ENCODE assay signal across 8 cellular contexts in the genomic region with DNA sequence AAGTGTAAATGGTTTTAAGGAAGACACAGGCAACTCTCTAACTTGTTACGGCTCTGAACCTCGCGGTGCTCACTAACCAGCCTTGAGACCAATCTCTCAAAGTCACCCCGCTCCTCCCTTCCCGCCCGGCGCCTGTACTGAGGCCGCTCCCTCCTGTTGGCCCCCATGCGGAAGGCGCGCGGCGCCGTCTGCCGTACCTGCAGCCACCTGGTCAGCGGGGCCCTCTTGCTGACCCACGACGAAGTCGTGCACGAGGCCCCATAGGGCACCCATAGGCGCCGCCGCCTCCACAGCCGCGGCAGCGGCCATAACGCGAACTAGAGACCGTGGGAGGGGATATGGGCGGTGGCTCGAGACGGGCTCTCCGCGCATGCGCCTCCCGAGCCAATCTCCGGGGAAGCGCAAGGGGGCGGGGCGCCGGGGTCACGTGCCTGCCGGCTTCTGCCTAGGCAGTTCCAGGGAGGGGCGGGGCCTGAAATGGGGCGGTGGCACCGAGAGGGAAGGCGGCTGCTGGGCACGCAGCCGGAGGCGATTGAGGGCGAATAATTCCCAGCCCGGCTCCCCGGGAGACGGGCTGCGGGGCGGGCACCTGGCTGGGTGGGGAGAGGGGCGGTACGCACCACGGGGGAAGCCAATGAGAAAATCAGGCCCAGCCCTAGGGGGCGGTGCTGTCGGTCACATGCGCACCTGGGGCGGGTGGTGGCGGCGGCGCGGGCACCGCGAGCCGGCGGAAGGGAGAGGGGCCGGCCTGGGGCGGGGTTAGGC. TPM values are rescaled to one million over a fixed set of nuclear protein-coding genes. Genes with fewer than 3 reads are reported as not detected.
DNase-seq lines count a peak whose midpoint lies in the region; TF ChIP-seq lines count a peak whose summit lies in the region.

A gene with protein sequence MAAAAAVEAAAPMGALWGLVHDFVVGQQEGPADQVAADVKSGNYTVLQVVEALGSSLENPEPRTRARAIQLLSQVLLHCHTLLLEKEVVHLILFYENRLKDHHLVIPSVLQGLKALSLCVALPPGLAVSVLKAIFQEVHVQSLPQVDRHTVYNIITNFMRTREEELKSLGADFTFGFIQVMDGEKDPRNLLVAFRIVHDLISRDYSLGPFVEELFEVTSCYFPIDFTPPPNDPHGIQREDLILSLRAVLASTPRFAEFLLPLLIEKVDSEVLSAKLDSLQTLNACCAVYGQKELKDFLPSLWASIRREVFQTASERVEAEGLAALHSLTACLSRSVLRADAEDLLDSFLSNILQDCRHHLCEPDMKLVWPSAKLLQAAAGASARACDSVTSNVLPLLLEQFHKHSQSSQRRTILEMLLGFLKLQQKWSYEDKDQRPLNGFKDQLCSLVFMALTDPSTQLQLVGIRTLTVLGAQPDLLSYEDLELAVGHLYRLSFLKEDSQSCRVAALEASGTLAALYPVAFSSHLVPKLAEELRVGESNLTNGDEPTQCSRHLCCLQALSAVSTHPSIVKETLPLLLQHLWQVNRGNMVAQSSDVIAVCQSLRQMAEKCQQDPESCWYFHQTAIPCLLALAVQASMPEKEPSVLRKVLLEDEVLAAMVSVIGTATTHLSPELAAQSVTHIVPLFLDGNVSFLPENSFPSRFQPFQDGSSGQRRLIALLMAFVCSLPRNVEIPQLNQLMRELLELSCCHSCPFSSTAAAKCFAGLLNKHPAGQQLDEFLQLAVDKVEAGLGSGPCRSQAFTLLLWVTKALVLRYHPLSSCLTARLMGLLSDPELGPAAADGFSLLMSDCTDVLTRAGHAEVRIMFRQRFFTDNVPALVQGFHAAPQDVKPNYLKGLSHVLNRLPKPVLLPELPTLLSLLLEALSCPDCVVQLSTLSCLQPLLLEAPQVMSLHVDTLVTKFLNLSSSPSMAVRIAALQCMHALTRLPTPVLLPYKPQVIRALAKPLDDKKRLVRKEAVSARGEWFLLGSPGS (minus strand): TSS at position 347 of the 765 bp plus-strand sequence. CDS start 38 bp downstream, at position 309.

- H3T11ph ChIP-seq in H9 (ENCODE audit: low read length), result no peak within 1 kb of the TSS

- no peak within 1 kb of the TSS for H2BK120ac ChIP-seq in H9 (ENCODE audit: low read depth, low read length, poor library complexity, severe bottlenecking)

- peaks cover 3% of the 10 kb centered on the region; the same call in 1 of the 2 replicates for H3K4me1 ChIP-seq in H9 (ENCODE audit: insufficient read depth, low read length)
- peaks cover 23% of the 10 kb centered on the region for H3K4me1 ChIP-seq in stomach smooth muscle (ENCODE audit: control insufficient read depth, insufficient read depth, low read length)

- H3K9ac ChIP-seq in H9 (ENCODE audit: extremely low read depth, insufficient read length, low read length) (peak within 1 kb of the TSS; percentile 67), stomach smooth muscle (ENCODE audit: low read length in 2 of 2) (peak within 1 kb of the TSS; percentile 90 to 91)

- H3K27me3 Mint-ChIP-seq in H9 (ENCODE audit: low read depth) (peaks cover 23% of the 10 kb centered on the region), neural crest cell (ENCODE audit: low read depth) (peaks cover 31% of the 10 kb centered on the region)

- peak within 1 kb of the TSS; percentile 82 for H3K14ac ChIP-seq in H9 (ENCODE audit: insufficient read depth, low read length)

- H3K23me2 ChIP-seq in H9 (ENCODE audit: insufficient read length, low read depth, low read length, poor library complexity, severe bottlenecking), result peaks cover 14% of the 10 kb centered on the region

- H4K8ac ChIP-seq in H9 (replicated peaks; ENCODE audit: insufficient read length, low read depth, low read length), result no peak within 1 kb of the TSS

- H3K36me3 ChIP-seq in MG63 (peaks cover 35% of the 10 kb centered on the region), stomach smooth muscle (ENCODE audit: control insufficient read depth in 2 of 2, insufficient read depth in 2 of 2, low read length in 2 of 2) (no peaks in the 10 kb centered on the region)

- H3K4me1 Mint-ChIP-seq in H9 (peaks cover 41 to 51% of the 10 kb centered on the region in 2 experiments), neural crest cell (peaks cover 50% of the 10 kb centered on the region)

- no peak within 1 kb of the TSS for H2BK20ac ChIP-seq in H9 (ENCODE audit: low read depth, low read length, poor library complexity, severe bottlenecking)

- peak within 1 kb of the TSS; percentile 94 to 99 (median 97) for H3K27ac Mint-ChIP-seq in H9
- H3K27ac Mint-ChIP-seq in neural crest cell (ENCODE audit: unreplicated experiment), result peak within 1 kb of the TSS; percentile 89

- H3K79me1 ChIP-seq in H9 (ENCODE audit: insufficient read depth, low read depth, low read length, poor library complexity, severe bottlenecking), result peaks cover under 1% of the 10 kb centered on the region

- H3K18ac ChIP-seq in H9 (ENCODE audit: insufficient read length, low read depth, low read length), result peak within 1 kb of the TSS; percentile 73

- no peak within 1 kb of the TSS for H2AK5ac ChIP-seq in H9 (ENCODE audit: insufficient read length, low read length)

- peak within 1 kb of the TSS; percentile 3 for H3K27ac ChIP-seq in H9 (ENCODE audit: insufficient read length, low read depth, low read length)
- peak within 1 kb of the TSS; percentile 88 for H3K27ac ChIP-seq in stomach smooth muscle (ENCODE audit: low read length)

- H3K4me3 ChIP-seq in MG63 (peak within 1 kb of the TSS; percentile 99), stomach smooth muscle (ENCODE audit: low read length in 2 of 2) (peak within 1 kb of the TSS; percentile 99)

- TF ChIP-seq CTCF in H9 (conservative IDR thresholded peaks at IDR 0.05) (0 out of 3 replicates have a peak, but pooled peaks have one; percentile 13), neural crest cell (conservative IDR thresholded peaks at IDR 0.05) (no peak)

- no peak within 1 kb of the TSS for H3K23ac ChIP-seq in H9 (ENCODE audit: insufficient read length, low read depth, low read length)

- no peak within 1 kb of the TSS for H4K91ac ChIP-seq in H9 (ENCODE audit: insufficient read length, low read depth, low read length)

- no peak within 1 kb of the TSS for H3K4ac ChIP-seq in H9 (ENCODE audit: low read depth, low read length)

- no peak within 1 kb of the TSS for H2BK12ac ChIP-seq in H9 (ENCODE audit: insufficient read length, low read depth, low read length)

- H3K4me3 Mint-ChIP-seq in H9 (peak within 1 kb of the TSS; percentile 89), neural crest cell (peak within 1 kb of the TSS; percentile 89)

- no peak within 1 kb of the TSS for H2BK5ac ChIP-seq in H9 (ENCODE audit: insufficient read length, low read length)

- DNase-seq in ELR (ENCODE audit: low read depth) (peak; percentile 98), H9 (peak; percentile 98), MG63 (peak; percentile 99), SHP77 treated with DMSO at 0.1 percent for 48 hours (lab: John Stamatoyannopoulos, UW) (peak; percentile 92), fibroblast of the conjunctiva (ENCODE audit: low read depth) (peak; percentile 98), neural crest cell (ENCODE audit: low read depth, low spot score) (peak; percentile 100)
- peak; percentile 100 for DNase-seq in activated effector memory CD4-positive, alpha-beta T cell treated with anti-CD3 and anti-CD28 coated beads, Interleukin-2, amount 50 U/mL, for 16 hours

- H3K79me2 ChIP-seq in H9 (ENCODE audit: insufficient read depth, low read length), result peaks cover 23% of the 10 kb centered on the region; the same call in 1 of the 2 replicates

- no CpG with 5 or more reads among the region's 73 CpGs for WGBS in H9 (ENCODE audit: extremely low coverage, insufficient read length, low lambda C conversion rate)

- H3K56ac ChIP-seq in H9 (ENCODE audit: insufficient read length, low read depth, low read length), result no peak within 1 kb of the TSS

- no peaks in the 10 kb centered on the region for H3K9me3 ChIP-seq in H9 (ENCODE audit: control insufficient read depth, low read depth, low read length)
- H3K9me3 ChIP-seq in MG63, result no peaks in the 10 kb centered on the region
- H3K9me3 ChIP-seq in stomach smooth muscle (ENCODE audit: control insufficient read depth in 2 of 2, low read length in 2 of 2), result no peaks in the 10 kb centered on the region

- peak within 1 kb of the TSS; percentile 97 for H3K4me2 ChIP-seq in H9 (ENCODE audit: insufficient read depth, insufficient read length, low read length)

- H3K9me3 Mint-ChIP-seq in H9, result no peaks in the 10 kb centered on the region
- no peaks in the 10 kb centered on the region for H3K9me3 Mint-ChIP-seq in neural crest cell

- H4K5ac ChIP-seq in H9 (ENCODE audit: insufficient read length, low read depth, low read length), result no peak within 1 kb of the TSS

- H2AFZ ChIP-seq in H9 (ENCODE audit: low read length), result no peak within 1 kb of the TSS

- peaks cover 9% of the 10 kb centered on the region; the same call in 1 of the 2 replicates for H3K27me3 ChIP-seq in H9 (ENCODE audit: insufficient read depth, low read length)
- H3K27me3 ChIP-seq in MG63, result no peaks in the 10 kb centered on the region
- no peaks in the 10 kb centered on the region for H3K27me3 ChIP-seq in stomach smooth muscle (ENCODE audit: control insufficient read depth in 1 of 2, insufficient read depth in 2 of 2, low read length in 2 of 2)

- H2BK15ac ChIP-seq in H9 (ENCODE audit: low read depth, low read length), result no peak within 1 kb of the TSS

- H4K20me1 ChIP-seq in H9 (ENCODE audit: control insufficient read depth, insufficient read depth, insufficient read length), result no peaks in the 10 kb centered on the region

- H3K36me3 Mint-ChIP-seq in H9 (ENCODE audit: insufficient read depth in 1 of 3, low read depth in 3 of 3) (peaks cover 0 to 6% (median 4%) of the 10 kb centered on the region in 3 experiments; a peak in 5 of 7 replicates), neural crest cell (ENCODE audit: low read depth) (no peaks in the 10 kb centered on the region)

RNA-seq across cellular contexts. Expression of the gene that starts here (rescaled TPM):
- total RNA-seq in H9 (2021), result 102 and 104 TPM in 2 replicates
- total RNA-seq in MG63 (2014; rRNA removed; shearing (Covaris generic); ENCODE audit: low replicate concordance), result 44.3 and 57.6 TPM in 2 replicates
- 86.4 and 88.7 TPM in 2 replicates for total RNA-seq in neural crest cell

Comparison
In these comparisons a context has a peak if more than half of its experiments do, and no peak if none do; other contexts are left out.
1. Peak in every context shown above with its lines: DNase-seq, H3K4me3 ChIP-seq and H3K27ac ChIP-seq.